8 cellular contexts compared by ENCODE assay signal in the genomic region with DNA sequence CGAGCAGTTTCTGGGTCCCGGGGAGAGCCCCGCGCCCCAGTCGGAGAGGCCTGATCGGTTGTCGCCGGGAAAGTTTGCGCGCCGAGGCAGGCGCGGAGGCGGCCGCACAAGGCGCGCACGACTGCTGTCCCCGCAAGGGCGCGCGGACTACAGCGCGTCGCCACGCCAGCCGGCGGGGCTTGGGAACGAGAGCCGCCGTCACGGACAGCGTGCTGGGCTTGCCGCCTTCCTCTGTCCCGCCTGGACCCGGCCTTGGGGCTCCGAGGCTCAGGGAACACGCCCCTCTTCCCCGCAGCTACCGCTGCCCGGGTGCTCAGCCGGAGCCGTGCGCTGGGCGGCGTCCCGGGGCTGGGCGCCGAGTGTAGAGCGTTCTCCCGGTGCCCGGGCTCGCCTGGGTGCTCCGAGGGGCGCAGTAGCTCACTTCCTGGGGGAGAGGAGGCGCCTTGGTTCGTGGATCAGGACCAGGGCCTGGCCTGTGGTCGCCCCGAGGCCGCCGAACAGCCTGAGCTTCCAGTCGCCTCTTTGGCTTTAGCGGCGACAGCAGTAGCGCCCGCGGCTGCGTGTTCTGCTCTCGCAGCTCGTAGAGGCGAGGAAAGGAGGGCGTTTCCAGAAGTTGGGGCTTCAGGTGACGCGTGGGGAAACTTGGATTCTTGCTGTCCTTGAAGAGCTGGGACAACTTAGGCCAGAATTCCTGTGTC. TPM values are rescaled to one million over a fixed set of nuclear protein-coding genes. Genes with fewer than 3 reads are reported as not detected.
DNase-seq lines count a peak whose midpoint lies in the region; ATAC-seq and TF ChIP-seq lines count a peak whose summit lies in the region.

No MANE protein-coding gene starts in this region.

- TF ChIP-seq CTCF in C4-2B (conservative IDR thresholded peaks at IDR 0.05) (peak; percentile 50), choroid plexus epithelial cell (conservative IDR thresholded peaks at IDR 0.05; ENCODE audit: low read depth, low read length) (peak; percentile 35)

- DNase-seq in HT-29 (ENCODE audit: low spot score) (peak; percentile 14), UCSD-AML1 (lab: John Stamatoyannopoulos, UW; ENCODE audit: unreplicated experiment) (peak; percentile 34), choroid plexus epithelial cell (ENCODE audit: low read depth) (peak; percentile 42), kidney tubule cell (ENCODE audit: low spot score) (peak; percentile 62)
- DNase-seq in stimulated activated CD4-positive, alpha-beta T cell treated with anti-CD3 and anti-CD28 coated beads, Interleukin-12 subunit alpha, Interleukin-12 subunit beta, amount 100 ng/mL, for 24 hours (ENCODE audit: low read depth in 2 of 2) = peak; percentile 1 to 24

- peak overlapping the region; percentile 96 for H3K4me3 ChIP-seq in choroid plexus epithelial cell (ENCODE audit: low read depth, low read length)

- peak overlapping the region; percentile 78 for H3K27ac ChIP-seq in C4-2B

- no peak for ATAC-seq in HG03135 (IDR thresholded peaks at IDR 0.05; ENCODE audit: unreplicated experiment)
- no peak for ATAC-seq in HG03565 (IDR thresholded peaks at IDR 0.05; ENCODE audit: unreplicated experiment)

RNA-seq across cellular contexts. Expression of gene TLN2, which starts 1.4 kb away (rescaled TPM):
- 0.47 and 1.4 TPM in 2 replicates for total RNA-seq in HT-29 (2014; rRNA removed; shearing (Covaris generic))
